ENCODE assay signal across 1 cellular context in the genomic region with DNA sequence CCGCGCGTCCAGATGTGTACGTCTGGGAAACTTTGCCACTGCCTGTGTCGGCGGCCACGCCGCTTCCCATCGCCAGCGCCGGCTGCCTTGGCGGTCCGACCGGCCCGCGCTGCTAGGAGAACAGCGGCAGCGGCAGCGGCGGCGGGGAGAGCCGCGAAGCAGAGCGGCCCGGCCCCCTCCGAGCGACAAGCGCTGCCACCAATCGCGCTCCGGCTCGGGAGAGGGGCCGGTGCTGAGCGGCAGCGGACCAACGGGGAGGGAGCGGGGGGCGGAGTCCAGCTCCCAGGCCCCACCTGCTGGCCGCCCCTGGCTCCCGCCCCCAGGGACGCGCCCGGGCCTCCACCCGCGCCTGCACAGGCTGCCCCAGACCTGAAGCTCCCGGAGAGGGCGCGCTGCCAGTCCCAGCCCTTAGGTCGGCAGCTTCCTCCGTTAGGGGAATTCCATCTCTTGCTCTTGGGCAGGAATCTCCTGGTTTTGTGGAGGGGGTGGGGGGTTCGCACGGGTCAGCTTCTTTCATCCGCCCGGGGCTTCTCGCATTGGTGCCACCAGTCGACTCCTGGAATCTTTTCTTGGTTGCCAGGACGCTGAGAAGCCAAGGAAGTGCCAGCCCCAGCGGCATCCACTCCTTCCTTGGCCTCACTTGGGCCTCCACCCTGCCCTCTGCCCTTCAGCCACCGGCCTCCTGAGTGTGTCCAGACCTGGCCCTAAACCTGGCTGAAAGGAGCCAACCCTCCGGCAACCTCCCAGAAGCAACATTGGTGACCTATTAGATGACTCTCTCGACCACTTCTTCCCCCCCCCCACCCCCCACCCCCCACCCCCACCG.
TF ChIP-seq lines count a peak whose summit lies in the region.

A gene (minus strand): TSS at position 125 of the 826 bp plus-strand sequence.

TF ChIP-seq in HEK293, 187 proteins besides CTCF, POLR2A, EP300 and RAD21 (continued from another document):
- TF ChIP-seq ZNF514 (tag by site-specific recombination; IDR thresholded peaks at IDR 0.05): no peak
- TF ChIP-seq ZNF785 (tag by site-specific recombination; IDR thresholded peaks at IDR 0.05): no peak
- 0 out of 2 replicates have a peak, but pooled peaks have one; percentile 13 for TF ChIP-seq ZNF10 (tag by site-specific recombination; IDR thresholded peaks at IDR 0.05)
- no peak for TF ChIP-seq ZNF114 (tag by site-specific recombination; IDR thresholded peaks at IDR 0.05)
- TF ChIP-seq ZNF629 (tag by site-specific recombination; IDR thresholded peaks at IDR 0.05): no peak
- TF ChIP-seq KLF9 (tag by site-specific recombination; IDR thresholded peaks at IDR 0.05; ENCODE audit: low read depth): peak; percentile 30; the same call in 1 of the 2 replicates
- peak; percentile 79 for TF ChIP-seq ZNF341 (tag by site-specific recombination; IDR thresholded peaks at IDR 0.05; ENCODE audit: low read depth)
- TF ChIP-seq, protein P1, sequence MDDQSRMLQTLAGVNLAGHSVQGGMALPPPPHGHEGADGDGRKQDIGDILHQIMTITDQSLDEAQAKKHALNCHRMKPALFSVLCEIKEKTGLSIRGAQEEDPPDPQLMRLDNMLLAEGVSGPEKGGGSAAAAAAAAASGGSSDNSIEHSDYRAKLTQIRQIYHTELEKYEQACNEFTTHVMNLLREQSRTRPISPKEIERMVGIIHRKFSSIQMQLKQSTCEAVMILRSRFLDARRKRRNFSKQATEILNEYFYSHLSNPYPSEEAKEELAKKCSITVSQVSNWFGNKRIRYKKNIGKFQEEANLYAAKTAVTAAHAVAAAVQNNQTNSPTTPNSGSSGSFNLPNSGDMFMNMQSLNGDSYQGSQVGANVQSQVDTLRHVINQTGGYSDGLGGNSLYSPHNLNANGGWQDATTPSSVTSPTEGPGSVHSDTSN (CRISPR knock-in tag; IDR thresholded peaks at IDR 0.05): peak; percentile 97
- TF ChIP-seq ZFHX2 (tag by site-specific recombination; conservative IDR thresholded peaks at IDR 0.05): peak; percentile 73
- peak; percentile 45; the same call in 1 of the 2 replicates for TF ChIP-seq ZNF423 (tag by site-specific recombination; IDR thresholded peaks at IDR 0.05)
- TF ChIP-seq ZNF16 (tag by site-specific recombination; IDR thresholded peaks at IDR 0.05; ENCODE audit: low read depth): no peak
- peak; percentile 27; the same call in 1 of the 2 replicates for TF ChIP-seq ZIC2 (tag by site-specific recombination; IDR thresholded peaks at IDR 0.05)
- TF ChIP-seq ZBTB20 (tag by site-specific recombination; IDR thresholded peaks at IDR 0.05): peak; percentile 20; the same call in 1 of the 2 replicates
- no peak for TF ChIP-seq ZNF76 (tag by site-specific recombination; IDR thresholded peaks at IDR 0.05; ENCODE audit: borderline replicate concordance, low read depth)
- TF ChIP-seq, protein P2, sequence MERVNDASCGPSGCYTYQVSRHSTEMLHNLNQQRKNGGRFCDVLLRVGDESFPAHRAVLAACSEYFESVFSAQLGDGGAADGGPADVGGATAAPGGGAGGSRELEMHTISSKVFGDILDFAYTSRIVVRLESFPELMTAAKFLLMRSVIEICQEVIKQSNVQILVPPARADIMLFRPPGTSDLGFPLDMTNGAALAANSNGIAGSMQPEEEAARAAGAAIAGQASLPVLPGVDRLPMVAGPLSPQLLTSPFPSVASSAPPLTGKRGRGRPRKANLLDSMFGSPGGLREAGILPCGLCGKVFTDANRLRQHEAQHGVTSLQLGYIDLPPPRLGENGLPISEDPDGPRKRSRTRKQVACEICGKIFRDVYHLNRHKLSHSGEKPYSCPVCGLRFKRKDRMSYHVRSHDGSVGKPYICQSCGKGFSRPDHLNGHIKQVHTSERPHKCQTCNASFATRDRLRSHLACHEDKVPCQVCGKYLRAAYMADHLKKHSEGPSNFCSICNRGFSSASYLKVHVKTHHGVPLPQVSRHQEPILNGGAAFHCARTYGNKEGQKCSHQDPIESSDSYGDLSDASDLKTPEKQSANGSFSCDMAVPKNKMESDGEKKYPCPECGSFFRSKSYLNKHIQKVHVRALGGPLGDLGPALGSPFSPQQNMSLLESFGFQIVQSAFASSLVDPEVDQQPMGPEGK (tag by site-specific recombination; IDR thresholded peaks at IDR 0.05): peak; percentile 88
- peak; percentile 42 for TF ChIP-seq EGR2 (tag by site-specific recombination; IDR thresholded peaks at IDR 0.05; ENCODE audit: low read depth)
- TF ChIP-seq BCL11A (tag by site-specific recombination; IDR thresholded peaks at IDR 0.05; ENCODE audit: low read depth): no peak
- TF ChIP-seq GLIS2 (tag by site-specific recombination; IDR thresholded peaks at IDR 0.05): peak; percentile 96
- no peak for TF ChIP-seq ZNF132 (tag by site-specific recombination; IDR thresholded peaks at IDR 0.05; ENCODE audit: borderline replicate concordance)
- TF ChIP-seq SP3 (tag by site-specific recombination; IDR thresholded peaks at IDR 0.05): peak; percentile 84
- TF ChIP-seq ZNF202 (tag by site-specific recombination; IDR thresholded peaks at IDR 0.05; ENCODE audit: borderline replicate concordance): no peak
- TF ChIP-seq ZNF670 (tag by site-specific recombination; IDR thresholded peaks at IDR 0.05; ENCODE audit: low read depth): no peak
- peak; percentile 51; the same call in 1 of the 2 replicates for TF ChIP-seq KLF8 (tag by site-specific recombination; IDR thresholded peaks at IDR 0.05)
- TF ChIP-seq ZBTB8A (tag by site-specific recombination; IDR thresholded peaks at IDR 0.05): peak; percentile 40
- TF ChIP-seq ZNF660 (tag by site-specific recombination; IDR thresholded peaks at IDR 0.05): peak; percentile 22; the same call in 1 of the 2 replicates
- no peak for TF ChIP-seq ZFP3 (tag by site-specific recombination; IDR thresholded peaks at IDR 0.05; ENCODE audit: low read depth)
- no peak for TF ChIP-seq ZNF112 (tag by site-specific recombination; IDR thresholded peaks at IDR 0.05)
- TF ChIP-seq, protein P3, sequence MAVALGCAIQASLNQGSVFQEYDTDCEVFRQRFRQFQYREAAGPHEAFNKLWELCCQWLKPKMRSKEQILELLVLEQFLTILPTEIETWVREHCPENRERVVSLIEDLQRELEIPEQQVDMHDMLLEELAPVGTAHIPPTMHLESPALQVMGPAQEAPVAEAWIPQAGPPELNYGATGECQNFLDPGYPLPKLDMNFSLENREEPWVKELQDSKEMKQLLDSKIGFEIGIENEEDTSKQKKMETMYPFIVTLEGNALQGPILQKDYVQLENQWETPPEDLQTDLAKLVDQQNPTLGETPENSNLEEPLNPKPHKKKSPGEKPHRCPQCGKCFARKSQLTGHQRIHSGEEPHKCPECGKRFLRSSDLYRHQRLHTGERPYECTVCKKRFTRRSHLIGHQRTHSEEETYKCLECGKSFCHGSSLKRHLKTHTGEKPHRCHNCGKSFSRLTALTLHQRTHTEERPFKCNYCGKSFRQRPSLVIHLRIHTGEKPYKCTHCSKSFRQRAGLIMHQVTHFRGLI (tag by site-specific recombination; IDR thresholded peaks at IDR 0.05): 0 out of 2 replicates have a peak, but pooled peaks have one; percentile 42
- TF ChIP-seq ZBTB17 (tag by site-specific recombination; IDR thresholded peaks at IDR 0.05): peak; percentile 50; the same call in 1 of the 2 replicates
- no peak for TF ChIP-seq ZBTB7A (tag by site-specific recombination; IDR thresholded peaks at IDR 0.05; ENCODE audit: low read depth)
- TF ChIP-seq, protein P4, sequence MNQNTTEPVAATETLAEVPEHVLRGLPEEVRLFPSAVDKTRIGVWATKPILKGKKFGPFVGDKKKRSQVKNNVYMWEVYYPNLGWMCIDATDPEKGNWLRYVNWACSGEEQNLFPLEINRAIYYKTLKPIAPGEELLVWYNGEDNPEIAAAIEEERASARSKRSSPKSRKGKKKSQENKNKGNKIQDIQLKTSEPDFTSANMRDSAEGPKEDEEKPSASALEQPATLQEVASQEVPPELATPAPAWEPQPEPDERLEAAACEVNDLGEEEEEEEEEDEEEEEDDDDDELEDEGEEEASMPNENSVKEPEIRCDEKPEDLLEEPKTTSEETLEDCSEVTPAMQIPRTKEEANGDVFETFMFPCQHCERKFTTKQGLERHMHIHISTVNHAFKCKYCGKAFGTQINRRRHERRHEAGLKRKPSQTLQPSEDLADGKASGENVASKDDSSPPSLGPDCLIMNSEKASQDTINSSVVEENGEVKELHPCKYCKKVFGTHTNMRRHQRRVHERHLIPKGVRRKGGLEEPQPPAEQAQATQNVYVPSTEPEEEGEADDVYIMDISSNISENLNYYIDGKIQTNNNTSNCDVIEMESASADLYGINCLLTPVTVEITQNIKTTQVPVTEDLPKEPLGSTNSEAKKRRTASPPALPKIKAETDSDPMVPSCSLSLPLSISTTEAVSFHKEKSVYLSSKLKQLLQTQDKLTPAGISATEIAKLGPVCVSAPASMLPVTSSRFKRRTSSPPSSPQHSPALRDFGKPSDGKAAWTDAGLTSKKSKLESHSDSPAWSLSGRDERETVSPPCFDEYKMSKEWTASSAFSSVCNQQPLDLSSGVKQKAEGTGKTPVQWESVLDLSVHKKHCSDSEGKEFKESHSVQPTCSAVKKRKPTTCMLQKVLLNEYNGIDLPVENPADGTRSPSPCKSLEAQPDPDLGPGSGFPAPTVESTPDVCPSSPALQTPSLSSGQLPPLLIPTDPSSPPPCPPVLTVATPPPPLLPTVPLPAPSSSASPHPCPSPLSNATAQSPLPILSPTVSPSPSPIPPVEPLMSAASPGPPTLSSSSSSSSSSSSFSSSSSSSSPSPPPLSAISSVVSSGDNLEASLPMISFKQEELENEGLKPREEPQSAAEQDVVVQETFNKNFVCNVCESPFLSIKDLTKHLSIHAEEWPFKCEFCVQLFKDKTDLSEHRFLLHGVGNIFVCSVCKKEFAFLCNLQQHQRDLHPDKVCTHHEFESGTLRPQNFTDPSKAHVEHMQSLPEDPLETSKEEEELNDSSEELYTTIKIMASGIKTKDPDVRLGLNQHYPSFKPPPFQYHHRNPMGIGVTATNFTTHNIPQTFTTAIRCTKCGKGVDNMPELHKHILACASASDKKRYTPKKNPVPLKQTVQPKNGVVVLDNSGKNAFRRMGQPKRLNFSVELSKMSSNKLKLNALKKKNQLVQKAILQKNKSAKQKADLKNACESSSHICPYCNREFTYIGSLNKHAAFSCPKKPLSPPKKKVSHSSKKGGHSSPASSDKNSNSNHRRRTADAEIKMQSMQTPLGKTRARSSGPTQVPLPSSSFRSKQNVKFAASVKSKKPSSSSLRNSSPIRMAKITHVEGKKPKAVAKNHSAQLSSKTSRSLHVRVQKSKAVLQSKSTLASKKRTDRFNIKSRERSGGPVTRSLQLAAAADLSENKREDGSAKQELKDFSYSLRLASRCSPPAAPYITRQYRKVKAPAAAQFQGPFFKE (tag by site-specific recombination; IDR thresholded peaks at IDR 0.05; ENCODE audit: borderline replicate concordance): no peak
- TF ChIP-seq ZNF404 (tag by site-specific recombination; IDR thresholded peaks at IDR 0.05): no peak
- TF ChIP-seq, protein P5, sequence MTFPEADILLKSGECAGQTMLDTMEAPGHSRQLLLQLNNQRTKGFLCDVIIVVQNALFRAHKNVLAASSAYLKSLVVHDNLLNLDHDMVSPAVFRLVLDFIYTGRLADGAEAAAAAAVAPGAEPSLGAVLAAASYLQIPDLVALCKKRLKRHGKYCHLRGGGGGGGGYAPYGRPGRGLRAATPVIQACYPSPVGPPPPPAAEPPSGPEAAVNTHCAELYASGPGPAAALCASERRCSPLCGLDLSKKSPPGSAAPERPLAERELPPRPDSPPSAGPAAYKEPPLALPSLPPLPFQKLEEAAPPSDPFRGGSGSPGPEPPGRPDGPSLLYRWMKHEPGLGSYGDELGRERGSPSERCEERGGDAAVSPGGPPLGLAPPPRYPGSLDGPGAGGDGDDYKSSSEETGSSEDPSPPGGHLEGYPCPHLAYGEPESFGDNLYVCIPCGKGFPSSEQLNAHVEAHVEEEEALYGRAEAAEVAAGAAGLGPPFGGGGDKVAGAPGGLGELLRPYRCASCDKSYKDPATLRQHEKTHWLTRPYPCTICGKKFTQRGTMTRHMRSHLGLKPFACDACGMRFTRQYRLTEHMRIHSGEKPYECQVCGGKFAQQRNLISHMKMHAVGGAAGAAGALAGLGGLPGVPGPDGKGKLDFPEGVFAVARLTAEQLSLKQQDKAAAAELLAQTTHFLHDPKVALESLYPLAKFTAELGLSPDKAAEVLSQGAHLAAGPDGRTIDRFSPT (tag by site-specific recombination; IDR thresholded peaks at IDR 0.05): 0 out of 2 replicates have a peak, but pooled peaks have one; percentile 32
- no peak for TF ChIP-seq ZNF394 (tag by site-specific recombination; IDR thresholded peaks at IDR 0.05; ENCODE audit: borderline replicate concordance)
